In genomic region chr17:9221231-9222180, GRCh38 we compare ENCODE assay signal across 18 cellular contexts.
DNase-seq lines count a peak whose midpoint lies in the region; ATAC-seq and TF ChIP-seq lines count a peak whose summit lies in the region.
"Had no signal": no experiment of that assay in that cellular context is flagged by ENCODE, and none has a peak within 500 bp of the region (broad histone marks: within the 10 kb centered on the region; RNA-seq: fewer than 3 reads in every experiment).

No MANE protein-coding gene starts in this region.

- no peak overlapping the region for H3K27ac Mint-ChIP-seq in H9
- H3K27ac Mint-ChIP-seq in CD4-positive, alpha-beta T cell: no peak overlapping the region
- H3K27ac Mint-ChIP-seq: CD4-positive, CD25-positive, alpha-beta regulatory T cell had no signal

- H3K9ac ChIP-seq in H9 (ENCODE audit: extremely low read depth, insufficient read length, low read length) (no peak overlapping the region), mesendoderm (ENCODE audit: low read length) (no peak overlapping the region)
- H3K9ac ChIP-seq: SK-N-SH had no signal

- H3K79me1 ChIP-seq in H9 (ENCODE audit: insufficient read depth, low read depth, low read length, poor library complexity, severe bottlenecking) (no peaks in the 10 kb centered on the region), mesendoderm (ENCODE audit: low read length) (no peaks in the 10 kb centered on the region)

- H2AK5ac ChIP-seq in H9 (ENCODE audit: insufficient read length, low read length) (no peak overlapping the region), mesendoderm (ENCODE audit: low read length) (peak overlapping the region; percentile 77)

- no peaks in the 10 kb centered on the region for H3K9me3 ChIP-seq in H9 (ENCODE audit: control insufficient read depth, low read depth, low read length)
- no peaks in the 10 kb centered on the region for H3K9me3 ChIP-seq in CD4-positive, alpha-beta T cell (ENCODE audit: control insufficient read depth, low read length)
- H3K9me3 ChIP-seq: SK-N-SH had no signal

- no peak for TF ChIP-seq CTCF in H9 (conservative IDR thresholded peaks at IDR 0.05)
- TF ChIP-seq CTCF in CD4-positive, alpha-beta T cell (IDR thresholded peaks at IDR 0.05): no peak

- no peak overlapping the region for H3K4me3 ChIP-seq in mesendoderm (ENCODE audit: low read length)

- no peak overlapping the region for H2BK12ac ChIP-seq in H9 (ENCODE audit: insufficient read length, low read depth, low read length)

- no peak for ATAC-seq in CD4-positive, alpha-beta T cell (ENCODE audit: poor library complexity)
- ATAC-seq: PC-3 had no signal

- no peaks in the 10 kb centered on the region for H3K27me3 ChIP-seq in H9 (ENCODE audit: insufficient read depth, low read length)
- no peaks in the 10 kb centered on the region for H3K27me3 ChIP-seq in mesendoderm (ENCODE audit: insufficient read depth, low read length, poor library complexity)
- H3K27me3 ChIP-seq in CD4-positive, alpha-beta T cell (ENCODE audit: control insufficient read depth, insufficient read depth, low read length): no peaks in the 10 kb centered on the region

- H2BK15ac ChIP-seq in H9 (ENCODE audit: low read depth, low read length) (no peak overlapping the region), mesendoderm (replicated peaks; ENCODE audit: low read depth) (no peak overlapping the region)

- no peaks in the 10 kb centered on the region; the same call in none of the 2 replicates for H3K27me3 Mint-ChIP-seq in H9 (ENCODE audit: low read depth)
- no peaks in the 10 kb centered on the region for H3K27me3 Mint-ChIP-seq in CD4-positive, alpha-beta T cell

- H3K79me2 ChIP-seq in H9 (ENCODE audit: insufficient read depth, low read length) (no peaks in the 10 kb centered on the region), mesendoderm (ENCODE audit: control insufficient read depth, insufficient read depth, low read length) (no peaks in the 10 kb centered on the region)

- H4K8ac ChIP-seq in H9 (replicated peaks; ENCODE audit: insufficient read length, low read depth, low read length) (no peak overlapping the region), mesendoderm (ENCODE audit: low read depth, low read length) (no peak overlapping the region)

- H3K36me3 ChIP-seq in mesendoderm (ENCODE audit: control insufficient read depth, insufficient read depth, low read length): no peaks in the 10 kb centered on the region

- no peak overlapping the region for H2BK20ac ChIP-seq in H9 (ENCODE audit: low read depth, low read length, poor library complexity, severe bottlenecking)

- no peak for DNase-seq in H9
- DNase-seq in ecto neural progenitor cell (ENCODE audit: low spot score): peak; percentile 65
- DNase-seq in mesendoderm: no peak
- DNase-seq in retina: peak; percentile 63
- no peak for DNase-seq in CD4-positive, alpha-beta T cell
- DNase-seq in nucleus accumbens (lab: John Stamatoyannopoulos, UW): no peak
- DNase-seq in glomerular visceral epithelial cell (ENCODE audit: extremely low spot score): no peak
- DNase-seq: CD4-positive, CD25-positive, alpha-beta regulatory T cell; COR-L47; DMS79; NCI-H1105 treated with DMSO at 0.1 percent for 48 hours; NCI-H2081; NCI-H2171; NCI-H524 treated with DMSO at 0.1 percent for 48 hours; PC-3; SHP77 treated with DMSO at 0.1 percent for 48 hours; SK-N-SH had no signal

- intact Hi-C loops in CD4-positive, alpha-beta T cell (cut with DNase I, micrococcal nuclease): no loop called here

- H3K4me2 ChIP-seq in H9 (ENCODE audit: insufficient read depth, insufficient read length, low read length) (no peak overlapping the region), mesendoderm (ENCODE audit: low read length) (no peak overlapping the region)
- H3K4me2 ChIP-seq: SK-N-SH had no signal

- CTCF ChIA-PET in CD4-positive, alpha-beta T cell (lab: Charles Lee): no interaction called here

- H3K9me3 Mint-ChIP-seq in H9: peaks cover under 1 to 1% of the 10 kb centered on the region in 2 experiments; a peak in 1 of 5 replicates
- H3K9me3 Mint-ChIP-seq in CD4-positive, alpha-beta T cell: peaks cover 5% of the 10 kb centered on the region

- POLR2A ChIA-PET in CD4-positive, alpha-beta T cell (lab: Charles Lee): no interaction called here

- no peak overlapping the region for H3K56ac ChIP-seq in H9 (ENCODE audit: insufficient read length, low read depth, low read length)
- H3K56ac ChIP-seq in mesendoderm (ENCODE audit: low read length): peak overlapping the region; percentile 44

- H3K4me1 ChIP-seq in H9 (ENCODE audit: insufficient read depth, low read length) (no peaks in the 10 kb centered on the region; the same call in 1 of the 2 replicates), mesendoderm (ENCODE audit: control insufficient read depth, low read depth, low read length) (peaks cover 24% of the 10 kb centered on the region)

- H3K23me2 ChIP-seq in H9 (ENCODE audit: insufficient read length, low read depth, low read length, poor library complexity, severe bottlenecking): no peaks in the 10 kb centered on the region

- peak overlapping the region; percentile 67 for H3K14ac ChIP-seq in H9 (ENCODE audit: insufficient read depth, low read length)

- H3K4ac ChIP-seq in H9 (ENCODE audit: low read depth, low read length) (no peak overlapping the region), mesendoderm (ENCODE audit: low read depth, low read length) (peak overlapping the region; percentile 39)

- no peak overlapping the region for H4K5ac ChIP-seq in H9 (ENCODE audit: insufficient read length, low read depth, low read length)
- H4K5ac ChIP-seq in mesendoderm (ENCODE audit: low read length): no peak overlapping the region

- no peak overlapping the region for H3K18ac ChIP-seq in H9 (ENCODE audit: insufficient read length, low read depth, low read length)
- H3K18ac ChIP-seq in mesendoderm (ENCODE audit: low read length): no peak overlapping the region

- H3K23ac ChIP-seq in H9 (ENCODE audit: insufficient read length, low read depth, low read length) (no peak overlapping the region), mesendoderm (ENCODE audit: low read length) (peak overlapping the region; percentile 6)

- H3K27ac ChIP-seq in H9 (ENCODE audit: insufficient read length, low read depth, low read length): no peak overlapping the region
- H3K27ac ChIP-seq in mesendoderm (ENCODE audit: low read depth, low read length): no peak overlapping the region
- no peak overlapping the region for H3K27ac ChIP-seq in CD4-positive, alpha-beta T cell (ENCODE audit: low read depth, low read length)

- no CpG with 5 or more reads among the region's 29 CpGs for WGBS in H9 (ENCODE audit: extremely low coverage, insufficient read length, low lambda C conversion rate)
- WGBS in mesendoderm (ENCODE audit: extremely low coverage, insufficient coverage, low lambda C conversion rate): no CpG with 5 or more reads among the region's 29 CpGs

- H3K36me3 Mint-ChIP-seq in H9 (ENCODE audit: insufficient read depth in 1 of 3, low read depth in 3 of 3): peaks cover under 1 to 1% (median under 1%) of the 10 kb centered on the region in 3 experiments; a peak in 3 of 7 replicates
- no peaks in the 10 kb centered on the region for H3K36me3 Mint-ChIP-seq in CD4-positive, alpha-beta T cell (ENCODE audit: low read depth)
- H3K36me3 Mint-ChIP-seq: CD4-positive, CD25-positive, alpha-beta regulatory T cell; IgD-negative memory B cell had no signal

- H2BK120ac ChIP-seq in H9 (ENCODE audit: low read depth, low read length, poor library complexity, severe bottlenecking) (no peak overlapping the region), mesendoderm (ENCODE audit: low read depth, low read length) (no peak overlapping the region)

- no peak overlapping the region for H2BK5ac ChIP-seq in H9 (ENCODE audit: insufficient read length, low read length)
- no peak overlapping the region for H2BK5ac ChIP-seq in mesendoderm (ENCODE audit: low read length)

- H4K20me1 ChIP-seq in H9 (ENCODE audit: control insufficient read depth, insufficient read depth, insufficient read length): no peaks in the 10 kb centered on the region

- no peak overlapping the region for H3T11ph ChIP-seq in H9 (ENCODE audit: low read length)

- no peak overlapping the region for H4K91ac ChIP-seq in H9 (ENCODE audit: insufficient read length, low read depth, low read length)

- no peak overlapping the region for H2AFZ ChIP-seq in H9 (ENCODE audit: low read length)

- peaks cover 36 to 37% of the 10 kb centered on the region in 2 experiments for H3K4me1 Mint-ChIP-seq in H9
- no peaks in the 10 kb centered on the region for H3K4me1 Mint-ChIP-seq in CD4-positive, alpha-beta T cell (ENCODE audit: low read depth)
- H3K4me1 Mint-ChIP-seq: IgD-negative memory B cell had no signal

- H3K4me3 Mint-ChIP-seq in H9: no peak overlapping the region
- no peak overlapping the region for H3K4me3 Mint-ChIP-seq in CD4-positive, alpha-beta T cell
- H3K4me3 Mint-ChIP-seq: CD4-positive, CD25-positive, alpha-beta regulatory T cell; IgD-negative memory B cell had no signal

Comparison
In these comparisons a context has a peak if more than half of its experiments do, and no peak if none do; other contexts are left out.
1. DNase-seq: peak in ecto neural progenitor cell (single experiment) and retina (single experiment); none in H9 (single experiment), mesendoderm (single experiment), CD4-positive, alpha-beta T cell (0 of 10), nucleus accumbens (0 of 56) and glomerular visceral epithelial cell (single experiment).